1 cellular context compared by ENCODE assay signal in the genomic region with DNA sequence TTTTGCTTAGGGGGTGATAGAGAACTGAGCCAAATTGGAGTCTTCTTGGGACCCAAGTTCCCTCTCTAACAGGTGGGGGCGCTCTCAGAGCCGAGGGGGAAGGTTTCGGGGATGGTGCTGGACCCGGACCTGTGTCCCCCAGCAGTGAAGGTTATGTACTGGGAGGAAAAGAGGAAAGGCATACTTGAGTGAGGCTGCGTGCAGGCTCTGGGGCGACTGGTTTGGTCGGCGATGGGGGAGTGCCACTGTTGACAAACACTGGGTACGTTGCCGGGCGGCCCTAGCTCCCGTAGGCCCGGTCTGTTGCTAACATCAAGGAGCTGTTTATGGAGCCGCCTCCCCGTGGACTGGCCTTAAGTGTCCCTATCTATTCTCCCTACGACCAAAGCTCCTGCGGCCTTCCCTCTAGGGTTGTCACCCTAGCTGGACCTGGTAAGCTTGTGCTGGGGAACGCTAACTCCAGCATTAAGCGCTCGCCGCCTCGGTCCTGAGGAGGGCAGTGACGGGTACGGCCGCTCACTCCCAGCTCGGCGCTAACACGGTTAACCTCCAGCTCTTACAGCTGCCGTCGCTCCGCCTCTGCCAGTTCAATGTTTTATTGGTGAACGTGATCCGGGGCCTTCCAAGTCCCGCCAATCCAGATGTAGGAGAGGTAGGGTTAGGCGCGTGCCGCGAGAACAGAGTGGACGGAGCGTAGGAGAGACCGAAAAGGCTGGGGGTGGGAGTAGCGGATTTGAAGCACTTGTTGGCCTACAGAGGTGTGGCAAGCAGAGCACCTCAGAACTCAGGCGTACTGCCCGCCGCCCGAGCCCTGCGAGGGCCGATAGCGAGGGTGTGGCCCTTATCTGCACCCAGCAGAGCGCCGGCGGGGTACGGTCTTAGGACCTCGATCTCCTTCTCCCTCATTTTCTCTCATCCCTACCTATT.
TF ChIP-seq lines count a peak whose summit lies in the region.

A gene (plus strand): TSS at position 685 of the 927 bp plus-strand sequence. CDS start 422 bp downstream, outside the sequence.

TF ChIP-seq in K562, 482 proteins besides CTCF, POLR2A, EP300 and RAD21 (continued from another document and continues in another):
- TF ChIP-seq, protein P1, sequence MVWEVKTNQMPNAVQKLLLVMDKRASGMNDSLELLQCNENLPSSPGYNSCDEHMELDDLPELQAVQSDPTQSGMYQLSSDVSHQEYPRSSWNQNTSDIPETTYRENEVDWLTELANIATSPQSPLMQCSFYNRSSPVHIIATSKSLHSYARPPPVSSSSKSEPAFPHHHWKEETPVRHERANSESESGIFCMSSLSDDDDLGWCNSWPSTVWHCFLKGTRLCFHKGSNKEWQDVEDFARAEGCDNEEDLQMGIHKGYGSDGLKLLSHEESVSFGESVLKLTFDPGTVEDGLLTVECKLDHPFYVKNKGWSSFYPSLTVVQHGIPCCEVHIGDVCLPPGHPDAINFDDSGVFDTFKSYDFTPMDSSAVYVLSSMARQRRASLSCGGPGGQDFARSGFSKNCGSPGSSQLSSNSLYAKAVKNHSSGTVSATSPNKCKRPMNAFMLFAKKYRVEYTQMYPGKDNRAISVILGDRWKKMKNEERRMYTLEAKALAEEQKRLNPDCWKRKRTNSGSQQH (CRISPR knock-in tag; IDR thresholded peaks at IDR 0.05), result no peak
- peak; percentile 31; the same call in 1 of the 2 replicates for TF ChIP-seq JUN (IDR thresholded peaks at IDR 0.05; ENCODE audit: borderline replicate concordance, low read depth, low read length)
- peak; percentile 59; the same call in 1 of the 2 replicates for TF ChIP-seq JUN (CRISPR knock-in tag; IDR thresholded peaks at IDR 0.05; ENCODE audit: borderline replicate concordance)
- TF ChIP-seq, protein P2, sequence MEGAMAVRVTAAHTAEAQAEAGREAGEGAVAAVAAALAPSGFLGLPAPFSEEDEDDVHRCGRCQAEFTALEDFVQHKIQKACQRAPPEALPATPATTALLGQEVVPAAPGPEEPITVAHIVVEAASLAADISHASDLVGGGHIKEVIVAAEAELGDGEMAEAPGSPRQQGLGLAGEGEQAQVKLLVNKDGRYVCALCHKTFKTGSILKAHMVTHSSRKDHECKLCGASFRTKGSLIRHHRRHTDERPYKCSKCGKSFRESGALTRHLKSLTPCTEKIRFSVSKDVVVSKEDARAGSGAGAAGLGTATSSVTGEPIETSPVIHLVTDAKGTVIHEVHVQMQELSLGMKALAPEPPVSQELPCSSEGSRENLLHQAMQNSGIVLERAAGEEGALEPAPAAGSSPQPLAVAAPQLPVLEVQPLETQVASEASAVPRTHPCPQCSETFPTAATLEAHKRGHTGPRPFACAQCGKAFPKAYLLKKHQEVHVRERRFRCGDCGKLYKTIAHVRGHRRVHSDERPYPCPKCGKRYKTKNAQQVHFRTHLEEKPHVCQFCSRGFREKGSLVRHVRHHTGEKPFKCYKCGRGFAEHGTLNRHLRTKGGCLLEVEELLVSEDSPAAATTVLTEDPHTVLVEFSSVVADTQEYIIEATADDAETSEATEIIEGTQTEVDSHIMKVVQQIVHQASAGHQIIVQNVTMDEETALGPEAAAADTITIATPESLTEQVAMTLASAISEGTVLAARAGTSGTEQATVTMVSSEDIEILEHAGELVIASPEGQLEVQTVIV (CRISPR knock-in tag; IDR thresholded peaks at IDR 0.05; ENCODE audit: borderline replicate concordance), result no peak
- TF ChIP-seq ZNF316 (IDR thresholded peaks at IDR 0.05), result no peak
- no peak for TF ChIP-seq PHTF2 (CRISPR knock-in tag; IDR thresholded peaks at IDR 0.05)
- no peak for TF ChIP-seq ZNF217 (CRISPR knock-in tag; IDR thresholded peaks at IDR 0.05)
- peak; percentile 92 for TF ChIP-seq LEF1 (IDR thresholded peaks at IDR 0.05)
- TF ChIP-seq OTX1 (CRISPR knock-in tag; IDR thresholded peaks at IDR 0.05), result no peak
- no peak for TF ChIP-seq MEF2A (IDR thresholded peaks at IDR 0.05; ENCODE audit: control insufficient read depth, low read depth, low read length)
- TF ChIP-seq BCOR (IDR thresholded peaks at IDR 0.05), result peak; percentile 95
- TF ChIP-seq MECOM (CRISPR knock-in tag; IDR thresholded peaks at IDR 0.05), result no peak
- TF ChIP-seq ZNF764 (CRISPR knock-in tag; IDR thresholded peaks at IDR 0.05; ENCODE audit: low read depth), result no peak
- TF ChIP-seq TEAD1 (CRISPR knock-in tag; IDR thresholded peaks at IDR 0.05), result peak; percentile 52 to 60
- TF ChIP-seq SRF (CRISPR knock-in tag; IDR thresholded peaks at IDR 0.05), result peak in 1 of 2 experiments; percentile 69; a peak in 1 of 4 replicates
- TF ChIP-seq, protein P3, sequence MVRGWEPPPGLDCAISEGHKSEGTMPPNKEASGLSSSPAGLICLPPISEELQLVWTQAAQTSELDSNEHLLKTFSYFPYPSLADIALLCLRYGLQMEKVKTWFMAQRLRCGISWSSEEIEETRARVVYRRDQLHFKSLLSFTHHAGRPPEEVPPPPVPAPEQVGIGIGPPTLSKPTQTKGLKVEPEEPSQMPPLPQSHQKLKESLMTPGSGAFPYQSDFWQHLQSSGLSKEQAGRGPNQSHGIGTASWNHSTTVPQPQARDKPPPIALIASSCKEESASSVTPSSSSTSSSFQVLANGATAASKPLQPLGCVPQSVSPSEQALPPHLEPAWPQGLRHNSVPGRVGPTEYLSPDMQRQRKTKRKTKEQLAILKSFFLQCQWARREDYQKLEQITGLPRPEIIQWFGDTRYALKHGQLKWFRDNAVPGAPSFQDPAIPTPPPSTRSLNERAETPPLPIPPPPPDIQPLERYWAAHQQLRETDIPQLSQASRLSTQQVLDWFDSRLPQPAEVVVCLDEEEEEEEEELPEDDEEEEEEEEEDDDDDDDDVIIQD (CRISPR knock-in tag; IDR thresholded peaks at IDR 0.05), result no peak
- no peak for TF ChIP-seq HDGF (IDR thresholded peaks at IDR 0.05)
- TF ChIP-seq, protein P4, sequence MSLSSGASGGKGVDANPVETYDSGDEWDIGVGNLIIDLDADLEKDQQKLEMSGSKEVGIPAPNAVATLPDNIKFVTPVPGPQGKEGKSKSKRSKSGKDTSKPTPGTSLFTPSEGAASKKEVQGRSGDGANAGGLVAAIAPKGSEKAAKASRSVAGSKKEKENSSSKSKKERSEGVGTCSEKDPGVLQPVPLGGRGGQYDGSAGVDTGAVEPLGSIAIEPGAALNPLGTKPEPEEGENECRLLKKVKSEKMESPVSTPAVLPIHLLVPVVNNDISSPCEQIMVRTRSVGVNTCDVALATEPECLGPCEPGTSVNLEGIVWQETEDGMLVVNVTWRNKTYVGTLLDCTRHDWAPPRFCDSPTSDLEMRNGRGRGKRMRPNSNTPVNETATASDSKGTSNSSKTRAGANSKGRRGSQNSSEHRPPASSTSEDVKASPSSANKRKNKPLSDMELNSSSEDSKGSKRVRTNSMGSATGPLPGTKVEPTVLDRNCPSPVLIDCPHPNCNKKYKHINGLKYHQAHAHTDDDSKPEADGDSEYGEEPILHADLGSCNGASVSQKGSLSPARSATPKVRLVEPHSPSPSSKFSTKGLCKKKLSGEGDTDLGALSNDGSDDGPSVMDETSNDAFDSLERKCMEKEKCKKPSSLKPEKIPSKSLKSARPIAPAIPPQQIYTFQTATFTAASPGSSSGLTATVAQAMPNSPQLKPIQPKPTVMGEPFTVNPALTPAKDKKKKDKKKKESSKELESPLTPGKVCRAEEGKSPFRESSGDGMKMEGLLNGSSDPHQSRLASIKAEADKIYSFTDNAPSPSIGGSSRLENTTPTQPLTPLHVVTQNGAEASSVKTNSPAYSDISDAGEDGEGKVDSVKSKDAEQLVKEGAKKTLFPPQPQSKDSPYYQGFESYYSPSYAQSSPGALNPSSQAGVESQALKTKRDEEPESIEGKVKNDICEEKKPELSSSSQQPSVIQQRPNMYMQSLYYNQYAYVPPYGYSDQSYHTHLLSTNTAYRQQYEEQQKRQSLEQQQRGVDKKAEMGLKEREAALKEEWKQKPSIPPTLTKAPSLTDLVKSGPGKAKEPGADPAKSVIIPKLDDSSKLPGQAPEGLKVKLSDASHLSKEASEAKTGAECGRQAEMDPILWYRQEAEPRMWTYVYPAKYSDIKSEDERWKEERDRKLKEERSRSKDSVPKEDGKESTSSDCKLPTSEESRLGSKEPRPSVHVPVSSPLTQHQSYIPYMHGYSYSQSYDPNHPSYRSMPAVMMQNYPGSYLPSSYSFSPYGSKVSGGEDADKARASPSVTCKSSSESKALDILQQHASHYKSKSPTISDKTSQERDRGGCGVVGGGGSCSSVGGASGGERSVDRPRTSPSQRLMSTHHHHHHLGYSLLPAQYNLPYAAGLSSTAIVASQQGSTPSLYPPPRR (CRISPR knock-in tag; IDR thresholded peaks at IDR 0.05; ENCODE audit: borderline replicate concordance), result 0 out of 2 replicates have a peak, but pooled peaks have one; percentile 28
- no peak for TF ChIP-seq HNRNPH1 (optimal IDR thresholded peaks at IDR 0.05; ENCODE audit: low read depth, low read length)
- no peak for TF ChIP-seq HNRNPUL1 (IDR thresholded peaks at IDR 0.05; ENCODE audit: low read length)
- TF ChIP-seq, protein P5, sequence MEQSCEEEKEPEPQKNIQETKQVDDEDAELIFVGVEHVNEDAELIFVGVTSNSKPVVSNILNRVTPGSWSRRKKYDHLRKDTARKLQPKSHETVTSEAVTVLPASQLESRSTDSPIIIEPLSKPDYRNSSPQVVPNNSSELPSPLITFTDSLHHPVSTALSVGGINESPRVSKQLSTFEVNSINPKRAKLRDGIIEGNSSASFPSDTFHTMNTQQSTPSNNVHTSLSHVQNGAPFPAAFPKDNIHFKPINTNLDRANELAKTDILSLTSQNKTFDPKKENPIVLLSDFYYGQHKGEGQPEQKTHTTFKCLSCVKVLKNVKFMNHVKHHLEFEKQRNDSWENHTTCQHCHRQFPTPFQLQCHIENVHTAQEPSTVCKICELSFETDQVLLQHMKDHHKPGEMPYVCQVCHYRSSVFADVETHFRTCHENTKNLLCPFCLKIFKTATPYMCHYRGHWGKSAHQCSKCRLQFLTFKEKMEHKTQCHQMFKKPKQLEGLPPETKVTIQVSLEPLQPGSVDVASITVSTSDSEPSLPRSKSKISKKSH (CRISPR knock-in tag; IDR thresholded peaks at IDR 0.05), result no peak
- TF ChIP-seq ZC3H8 (IDR thresholded peaks at IDR 0.05), result no peak
- peak; percentile 65 for TF ChIP-seq ETV5 (CRISPR knock-in tag; IDR thresholded peaks at IDR 0.05; ENCODE audit: low read depth)
- peak; percentile 79 to 89 for TF ChIP-seq TRIM24 (IDR thresholded peaks at IDR 0.05)
- TF ChIP-seq NR2C2 (CRISPR knock-in tag; IDR thresholded peaks at IDR 0.05), result no peak
- TF ChIP-seq NR2C2 (tag; IDR thresholded peaks at IDR 0.05), result peak; percentile 60
- TF ChIP-seq EGR1 (conservative IDR thresholded peaks at IDR 0.05), result peak; percentile 75
- TF ChIP-seq CSDE1 (IDR thresholded peaks at IDR 0.05), result no peak
- peak; percentile 86; the same call in 1 of the 2 replicates for TF ChIP-seq MYC (IDR thresholded peaks at IDR 0.05; ENCODE audit: low read depth, low read length)
- TF ChIP-seq MYC (CRISPR knock-in tag; IDR thresholded peaks at IDR 0.05; ENCODE audit: borderline replicate concordance, low read depth), result peak; percentile 71; the same call in 1 of the 2 replicates
- no peak for TF ChIP-seq HSF4 (CRISPR knock-in tag; IDR thresholded peaks at IDR 0.05; ENCODE audit: borderline replicate concordance)
- TF ChIP-seq ZNF76 (CRISPR knock-in tag; IDR thresholded peaks at IDR 0.05; ENCODE audit: borderline replicate concordance), result no peak
- TF ChIP-seq ZFP1 (CRISPR knock-in tag; IDR thresholded peaks at IDR 0.05), result 0 out of 2 replicates have a peak, but pooled peaks have one; percentile 3
- no peak for TF ChIP-seq TCFL5 (CRISPR knock-in tag; conservative IDR thresholded peaks at IDR 0.05)
- no peak for TF ChIP-seq NCOA4 (IDR thresholded peaks at IDR 0.05; ENCODE audit: partially characterized antibody)
- TF ChIP-seq KAT8 (IDR thresholded peaks at IDR 0.05; ENCODE audit: low read depth), result no peak
- TF ChIP-seq, protein P6, sequence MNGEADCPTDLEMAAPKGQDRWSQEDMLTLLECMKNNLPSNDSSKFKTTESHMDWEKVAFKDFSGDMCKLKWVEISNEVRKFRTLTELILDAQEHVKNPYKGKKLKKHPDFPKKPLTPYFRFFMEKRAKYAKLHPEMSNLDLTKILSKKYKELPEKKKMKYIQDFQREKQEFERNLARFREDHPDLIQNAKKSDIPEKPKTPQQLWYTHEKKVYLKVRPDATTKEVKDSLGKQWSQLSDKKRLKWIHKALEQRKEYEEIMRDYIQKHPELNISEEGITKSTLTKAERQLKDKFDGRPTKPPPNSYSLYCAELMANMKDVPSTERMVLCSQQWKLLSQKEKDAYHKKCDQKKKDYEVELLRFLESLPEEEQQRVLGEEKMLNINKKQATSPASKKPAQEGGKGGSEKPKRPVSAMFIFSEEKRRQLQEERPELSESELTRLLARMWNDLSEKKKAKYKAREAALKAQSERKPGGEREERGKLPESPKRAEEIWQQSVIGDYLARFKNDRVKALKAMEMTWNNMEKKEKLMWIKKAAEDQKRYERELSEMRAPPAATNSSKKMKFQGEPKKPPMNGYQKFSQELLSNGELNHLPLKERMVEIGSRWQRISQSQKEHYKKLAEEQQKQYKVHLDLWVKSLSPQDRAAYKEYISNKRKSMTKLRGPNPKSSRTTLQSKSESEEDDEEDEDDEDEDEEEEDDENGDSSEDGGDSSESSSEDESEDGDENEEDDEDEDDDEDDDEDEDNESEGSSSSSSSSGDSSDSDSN (IDR thresholded peaks at IDR 0.05; ENCODE audit: borderline replicate concordance in 1 of 2, low read depth in 2 of 2, low read length in 2 of 2), result peak; percentile 83 to 91; a peak in 3 of 4 replicates
- peak; percentile 93 for TF ChIP-seq FOXM1 (IDR thresholded peaks at IDR 0.05; ENCODE audit: low read depth)
- no peak for TF ChIP-seq FOXM1 (CRISPR knock-in tag; IDR thresholded peaks at IDR 0.05; ENCODE audit: low read depth)
- TF ChIP-seq ZEB2 (IDR thresholded peaks at IDR 0.05), result peak; percentile 87
- TF ChIP-seq ZBED1 (IDR thresholded peaks at IDR 0.05), result peak; percentile 93
- TF ChIP-seq POLR2B (IDR thresholded peaks at IDR 0.05; ENCODE audit: low read depth, partially characterized antibody), result peak; percentile 91
- TF ChIP-seq KHSRP (IDR thresholded peaks at IDR 0.05), result 0 out of 2 replicates have a peak, but pooled peaks have one; percentile 55
- no peak for TF ChIP-seq ILK (tag; IDR thresholded peaks at IDR 0.05; ENCODE audit: borderline replicate concordance, low read depth)
- no peak for TF ChIP-seq SREBF1 (IDR thresholded peaks at IDR 0.05; ENCODE audit: borderline replicate concordance, low read depth, low read length)
- TF ChIP-seq ZNF408 (CRISPR knock-in tag; IDR thresholded peaks at IDR 0.05; ENCODE audit: low read depth), result no peak
- no peak for TF ChIP-seq TAF9B (IDR thresholded peaks at IDR 0.05; ENCODE audit: partially characterized antibody)
- TF ChIP-seq IRF2 (CRISPR knock-in tag; IDR thresholded peaks at IDR 0.05), result no peak
- TF ChIP-seq, protein P7, sequence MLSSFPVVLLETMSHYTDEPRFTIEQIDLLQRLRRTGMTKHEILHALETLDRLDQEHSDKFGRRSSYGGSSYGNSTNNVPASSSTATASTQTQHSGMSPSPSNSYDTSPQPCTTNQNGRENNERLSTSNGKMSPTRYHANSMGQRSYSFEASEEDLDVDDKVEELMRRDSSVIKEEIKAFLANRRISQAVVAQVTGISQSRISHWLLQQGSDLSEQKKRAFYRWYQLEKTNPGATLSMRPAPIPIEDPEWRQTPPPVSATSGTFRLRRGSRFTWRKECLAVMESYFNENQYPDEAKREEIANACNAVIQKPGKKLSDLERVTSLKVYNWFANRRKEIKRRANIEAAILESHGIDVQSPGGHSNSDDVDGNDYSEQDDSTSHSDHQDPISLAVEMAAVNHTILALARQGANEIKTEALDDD (IDR thresholded peaks at IDR 0.05), result peak; percentile 83
- TF ChIP-seq, protein P8, sequence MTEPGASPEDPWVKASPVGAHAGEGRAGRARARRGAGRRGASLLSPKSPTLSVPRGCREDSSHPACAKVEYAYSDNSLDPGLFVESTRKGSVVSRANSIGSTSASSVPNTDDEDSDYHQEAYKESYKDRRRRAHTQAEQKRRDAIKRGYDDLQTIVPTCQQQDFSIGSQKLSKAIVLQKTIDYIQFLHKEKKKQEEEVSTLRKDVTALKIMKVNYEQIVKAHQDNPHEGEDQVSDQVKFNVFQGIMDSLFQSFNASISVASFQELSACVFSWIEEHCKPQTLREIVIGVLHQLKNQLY (CRISPR knock-in tag; conservative IDR thresholded peaks at IDR 0.05), result no peak
